ENCODE assay signal across 17 cellular contexts in genomic region chr1:69993787-69994186, GRCh38.
"Had no signal": no experiment of that assay in that cellular context is flagged by ENCODE, and none has a peak within 500 bp of the region (broad histone marks: within the 10 kb centered on the region; RNA-seq: fewer than 3 reads in every experiment).

No MANE protein-coding gene starts in this region.

- H3K27me3 ChIP-seq: adrenal gland, stomach, testis, upper lobe of left lung had no signal

- ATAC-seq: activated CD4-positive, alpha-beta T cell treated with anti-CD3 and anti-CD28 coated beads for 36 hours; activated CD8-positive, alpha-beta memory T cell treated with anti-CD3 and anti-CD28 coated beads, Interleukin-2, amount 10 ng/mL, durations not matched to agents 7 days and 5 days; psoas muscle; sciatic nerve; T-helper 17 cell had no signal

- H3K9me3 ChIP-seq: adrenal gland, psoas muscle, stomach, testis, upper lobe of left lung had no signal

- H3K27ac ChIP-seq: adrenal gland, psoas muscle, stomach, testis, upper lobe of left lung, WERI-Rb-1 had no signal

- DNase-seq: activated CD4-positive, alpha-beta memory T cell treated with anti-CD3 and anti-CD28 coated beads for 36 hours; activated CD4-positive, alpha-beta T cell treated with anti-CD3 and anti-CD28 coated beads for 36 hours; activated CD8-positive, alpha-beta memory T cell treated with anti-CD3 and anti-CD28 coated beads, Interleukin-2, amount 10 ng/mL, durations not matched to agents 7 days and 5 days; activated naive CD4-positive, alpha-beta T cell treated with anti-CD3 and anti-CD28 coated beads, Interleukin-2, amount 50 U/mL, for 16 hours; activated T-cell treated with anti-CD3 and anti-CD28 coated beads, Interleukin-2, amount 50 U/mL, for 24 hours; adrenal gland; endodermal cell; erythroblast; head of caudate nucleus; psoas muscle; stimulated activated CD4-positive, alpha-beta T cell treated with anti-CD3 and anti-CD28 coated beads, Interleukin-2, amount 100 ng/mL, for 24 hours; stomach; T-helper 17 cell; testis; upper lobe of left lung; WERI-Rb-1 had no signal

- H3K4me3 ChIP-seq: adrenal gland, psoas muscle, stomach, testis, upper lobe of left lung had no signal

- H3K4me1 ChIP-seq: adrenal gland, psoas muscle, stomach, testis, upper lobe of left lung had no signal

- H3K36me3 ChIP-seq: adrenal gland, stomach, upper lobe of left lung, WERI-Rb-1 had no signal
